22 cellular contexts compared by ENCODE assay signal in the genomic region with DNA sequence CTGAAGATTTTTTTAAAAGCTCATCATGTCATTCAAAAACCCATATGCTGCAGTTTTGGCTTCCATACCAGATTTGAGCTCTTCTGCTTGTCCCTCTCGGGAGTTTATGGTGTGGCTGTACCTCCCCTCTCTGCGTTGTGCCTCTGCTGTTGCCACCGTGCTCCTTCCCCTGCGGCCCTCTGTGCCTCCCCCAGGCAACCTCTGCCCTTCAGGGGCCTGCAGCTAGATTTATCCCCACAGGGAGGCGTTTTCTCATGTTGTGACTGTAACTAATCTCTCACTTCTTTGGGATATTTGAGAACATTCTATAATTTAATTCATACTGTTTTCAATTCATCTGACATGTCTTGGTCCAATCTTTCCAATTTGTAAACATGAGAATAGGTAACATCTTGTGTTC. TPM values are rescaled to one million over a fixed set of nuclear protein-coding genes. Genes with fewer than 3 reads are reported as not detected.
A peak's percentile ranks its signal among the peaks of the same experiment; 100 is the strongest.
DNase-seq lines count a peak whose midpoint lies in the region; ATAC-seq and TF ChIP-seq lines count a peak whose summit lies in the region.
"Had no signal": no experiment of that assay in that cellular context is flagged by ENCODE, and none has a peak within 500 bp of the region (broad histone marks: within the 10 kb centered on the region; RNA-seq: fewer than 3 reads in every experiment).

No MANE protein-coding gene starts in this region.

- H3K4me3 Mint-ChIP-seq in Calu3 (ENCODE audit: low read depth, unreplicated experiment) (no peak overlapping the region), neural progenitor cell (no peak overlapping the region)
- no peak overlapping the region for H3K4me3 Mint-ChIP-seq in central memory CD8-positive, alpha-beta T cell

- no peak for ATAC-seq in central memory CD8-positive, alpha-beta T cell (replicated peaks; ENCODE audit: extremely low read depth, poor library complexity, severe bottlenecking)

- H3K4me1 ChIP-seq in neural progenitor cell, result no peaks in the 10 kb centered on the region
- H3K4me1 ChIP-seq in stomach, result no peaks in the 10 kb centered on the region

- peak overlapping the region; percentile 41 for H3K27ac Mint-ChIP-seq in Calu3 (ENCODE audit: unreplicated experiment)
- H3K27ac Mint-ChIP-seq in central memory CD8-positive, alpha-beta T cell (ENCODE audit: low read depth), result peak overlapping the region; percentile 58
- peak overlapping the region; percentile 43 for H3K27ac Mint-ChIP-seq in neural progenitor cell

- TF ChIP-seq POLR2A in stomach (IDR thresholded peaks at IDR 0.05) (no peak), lower leg skin (IDR thresholded peaks at IDR 0.05) (no peak)

- H3K36me3 ChIP-seq in neural progenitor cell (peaks cover 3% of the 10 kb centered on the region), stomach (peaks cover 0 to 72% (median 62%) of the 10 kb centered on the region in 4 donors)

- peaks cover 7% of the 10 kb centered on the region for H3K4me1 Mint-ChIP-seq in Calu3 (ENCODE audit: low read depth, unreplicated experiment)
- peaks cover 20% of the 10 kb centered on the region for H3K4me1 Mint-ChIP-seq in central memory CD8-positive, alpha-beta T cell
- H3K4me1 Mint-ChIP-seq in neural progenitor cell, result peaks cover 7% of the 10 kb centered on the region

- H3K27me3 ChIP-seq in neural progenitor cell, result no peaks in the 10 kb centered on the region
- no peaks in the 10 kb centered on the region for H3K27me3 ChIP-seq in stomach
- H3K27me3 ChIP-seq: BLaER1 treated with 17β-estradiol and CSF1 and Interleukin-3, amounts not matched to agents 10 nM and 100 nM had no signal

- no peak overlapping the region for H3K4me2 ChIP-seq in neural progenitor cell
- H3K4me2 ChIP-seq: BLaER1 treated with 17β-estradiol and CSF1 and Interleukin-3, amounts not matched to agents 10 nM and 100 nM had no signal

- no peaks in the 10 kb centered on the region for H3F3A ChIP-seq in neural progenitor cell (ENCODE audit: low read depth)

- intact Hi-C loops in Calu3 (cut with micrococcal nuclease; ENCODE audit: unreplicated experiment) (no loop called here), stomach (cut with DNase I; ENCODE audit: low total_unique reads) (no loop called here), lower leg skin (cut with DNase I; ENCODE audit: low total_unique reads) (no loop called here)

- 83 to 90% (median 86%) methylated on average over 5 of the region's 5 CpGs for WGBS in stomach, 5 donors
- WGBS in lower leg skin, 2 donors, result 78 to 82% methylated on average over 5 of the region's 5 CpGs

- DNase-seq in Calu3 (no peak), GM20000 (ENCODE audit: low spot score) (no peak), neural progenitor cell (ENCODE audit: low spot score) (peak; percentile 45), stomach (no peak), lower leg skin (ENCODE audit: low spot score in 2 of 2) (no peak), H4 (ENCODE audit: low spot score) (no peak), mucosa of gallbladder (ENCODE audit: low spot score) (no peak)
- no peak for DNase-seq in central memory CD8-positive, alpha-beta T cell (ENCODE audit: low spot score in 2 of 2)
- DNase-seq: activated CD4-positive, alpha-beta T cell treated with anti-CD3 and anti-CD28 coated beads, Interleukin-2, amount 50 U/mL, for 1 hour; activated T-cell treated with anti-CD3 and anti-CD28 coated beads, Interleukin-2, amount 50 U/mL, for 48 hours; central memory CD4-positive, alpha-beta T cell; DMS79; foreskin melanocyte; NCI-H1417; NCI-H2227 treated with DMSO at 0.1 percent for 48 hours; retina; SIG-M5; T1000 had no signal

- H3K9ac ChIP-seq in neural progenitor cell, result no peak overlapping the region
- H3K9ac ChIP-seq: BLaER1 treated with 17β-estradiol and CSF1 and Interleukin-3, amounts not matched to agents 10 nM and 100 nM had no signal

- peaks cover 27% of the 10 kb centered on the region for H3K36me3 Mint-ChIP-seq in Calu3 (ENCODE audit: insufficient read depth, unreplicated experiment)
- peaks cover 34% of the 10 kb centered on the region for H3K36me3 Mint-ChIP-seq in central memory CD8-positive, alpha-beta T cell (ENCODE audit: insufficient read depth)
- peaks cover 16% of the 10 kb centered on the region for H3K36me3 Mint-ChIP-seq in neural progenitor cell

- CTCF ChIA-PET in Calu3 (lab: Charles Lee), result interaction anchor here (0.6 kb wide), 1 partner anchor 276 kb away, joined by 3 read pairs; no protein-coding TSS in a partner anchor

- H2AFZ ChIP-seq in neural progenitor cell (replicated peaks), result no peak overlapping the region

- no peaks in the 10 kb centered on the region for H3K9me3 Mint-ChIP-seq in Calu3 (ENCODE audit: low read depth, unreplicated experiment)
- no peaks in the 10 kb centered on the region for H3K9me3 Mint-ChIP-seq in central memory CD8-positive, alpha-beta T cell
- H3K9me3 Mint-ChIP-seq in neural progenitor cell, result no peaks in the 10 kb centered on the region
- H3K9me3 Mint-ChIP-seq: naive thymus-derived CD8-positive, alpha-beta T cell had no signal

- BruUV-seq in Calu3 (replicated peaks; lab: Mats Ljungman, UMichigan), result no TSS peak

- H3K4me3 ChIP-seq in neural progenitor cell (no peak overlapping the region), stomach (no peak overlapping the region), lower leg skin (ENCODE audit: low read depth, poor library complexity, severe bottlenecking) (no peak overlapping the region)
- H3K4me3 ChIP-seq: BLaER1 treated with 17β-estradiol and CSF1 and Interleukin-3, amounts not matched to agents 10 nM and 100 nM; thoracic aorta had no signal

- peaks cover 9% of the 10 kb centered on the region for H3K79me2 ChIP-seq in neural progenitor cell (ENCODE audit: low read depth)

- H3K27me3 Mint-ChIP-seq in Calu3 (ENCODE audit: unreplicated experiment) (no peaks in the 10 kb centered on the region), neural progenitor cell (ENCODE audit: insufficient read depth, low read depth) (no peaks in the 10 kb centered on the region)
- H3K27me3 Mint-ChIP-seq in central memory CD8-positive, alpha-beta T cell, result no peaks in the 10 kb centered on the region
- H3K27me3 Mint-ChIP-seq: naive thymus-derived CD8-positive, alpha-beta T cell had no signal

- no peaks in the 10 kb centered on the region for H4K20me1 ChIP-seq in neural progenitor cell (ENCODE audit: low read depth)

- H3K9me3 ChIP-seq in neural progenitor cell (ENCODE audit: low read depth) (no peaks in the 10 kb centered on the region), stomach (no peaks in the 10 kb centered on the region)
- H3K9me3 ChIP-seq: BLaER1 treated with 17β-estradiol and CSF1 and Interleukin-3, amounts not matched to agents 10 nM and 100 nM; thoracic aorta had no signal

- no peak overlapping the region for H3K27ac ChIP-seq in neural progenitor cell
- H3K27ac ChIP-seq in stomach, result no peak overlapping the region
- H3K27ac ChIP-seq: BLaER1 treated with 17β-estradiol and CSF1 and Interleukin-3, amounts not matched to agents 10 nM and 100 nM; HL-60; thoracic aorta had no signal

- TF ChIP-seq CTCF in Calu3 (IDR thresholded peaks at IDR 0.05; ENCODE audit: unreplicated experiment) (no peak), GM20000 (IDR thresholded peaks at IDR 0.05; ENCODE audit: extremely low read depth, missing control alignments) (peak; percentile 25), neural progenitor cell (IDR thresholded peaks at IDR 0.05) (peak; percentile 45), stomach (IDR thresholded peaks at IDR 0.05) (no peak), lower leg skin (IDR thresholded peaks at IDR 0.05) (no peak)

- no peak for TF ChIP-seq EP300 in stomach (IDR thresholded peaks at IDR 0.05)

RNA-seq across cellular contexts. Expression of gene TASOR2, which starts 52.7 kb away (rescaled TPM):
- total RNA-seq in Calu3 (2022), result 80.5 and 88.9 TPM in 2 replicates
- total RNA-seq in neural progenitor cell (ENCODE audit: low replicate concordance), result 32.7 and 39.0 TPM in 2 replicates
- total RNA-seq in stomach, result 100 to 1,000 TPM in 2 of 5 donors, 10 to 100 TPM in 3; 14.5 to 362 (median 88.4) TPM
- polyA plus RNA-seq in stomach, result 1 to 10 TPM; 6.0 to 8.2 (median 6.0) TPM
- total RNA-seq in lower leg skin, result 10 to 100 TPM; 27.0 to 50.5 (median 35.4) TPM
- total RNA-seq in H4 (2014; rRNA removed; shearing (Covaris generic)), result 25.2 and 42.4 TPM in 2 replicates
- 48.5 TPM for total RNA-seq in mucosa of gallbladder

Comparison
In these comparisons a context has a peak if more than half of its experiments do, and no peak if none do; other contexts are left out.
1. CTCF ChIP-seq: peak in GM20000 (single experiment) and neural progenitor cell (single experiment); none in Calu3 (single experiment), stomach (0 of 7) and lower leg skin (0 of 3).
2. Peak in every context shown above with its lines, with median percentiles within 50 percentile points of each other: H3K27ac Mint-ChIP-seq.